Comparison of ENCODE assay signal across 9 cellular contexts in genomic region chr2:224952942-224953657, GRCh38.
DNase-seq lines count a peak whose midpoint lies in the region; ATAC-seq and TF ChIP-seq lines count a peak whose summit lies in the region.
"Had no signal": no experiment of that assay in that cellular context is flagged by ENCODE, and none has a peak within 500 bp of the region (broad histone marks: within the 10 kb centered on the region; RNA-seq: fewer than 3 reads in every experiment).

No MANE protein-coding gene starts in this region.

- H3K27ac Mint-ChIP-seq in activated CD4-positive, alpha-beta T cell treated with anti-CD3 and anti-CD28 coated beads for 36 hours, result peak overlapping the region; percentile 91

- H3K9me2 ChIP-seq in hepatocyte (replicated peaks; ENCODE audit: insufficient read depth), result no peaks in the 10 kb centered on the region

- no peak for TF ChIP-seq CTCF in NB4 (IDR thresholded peaks at IDR 0.05; ENCODE audit: low read depth, low read length)
- TF ChIP-seq CTCF in heart right ventricle (IDR thresholded peaks at IDR 0.05), result no peak
- no peak for TF ChIP-seq CTCF in hepatocyte (IDR thresholded peaks at IDR 0.05; ENCODE audit: poor library complexity)

- no peak overlapping the region for H3K4me2 ChIP-seq in hepatocyte

- peak overlapping the region; percentile 38 for H3K4me3 Mint-ChIP-seq in activated CD4-positive, alpha-beta T cell treated with anti-CD3 and anti-CD28 coated beads for 36 hours

- CTCF ChIA-PET in activated CD4-positive, alpha-beta T cell treated with anti-CD3 and anti-CD28 coated beads for 36 hours (lab: Charles Lee), result no interaction called here

- DNase-seq in activated CD4-positive, alpha-beta T cell treated with anti-CD3 and anti-CD28 coated beads for 36 hours, result peak; percentile 49
- no peak for DNase-seq in activated CD4-positive, alpha-beta T cell treated with anti-CD3 and anti-CD28 coated beads for 1 hour
- peak; percentile 90 for DNase-seq in NB4 (ENCODE audit: low read depth)
- no peak for DNase-seq in heart right ventricle
- DNase-seq in stimulated activated CD4-positive, alpha-beta T cell treated with anti-CD3 and anti-CD28 coated beads, Interleukin-2, amount 100 ng/mL, for 48 hours, result no peak
- no peak for DNase-seq in GOT3 (lab: John Stamatoyannopoulos, UW)
- DNase-seq in hepatocyte (ENCODE audit: low spot score), result no peak

- WGBS in heart right ventricle, 2 donors, result 77 to 79% methylated on average over 6 of the region's 6 CpGs
- WGBS in hepatocyte (ENCODE audit: low lambda C conversion rate, missing lambda C conversion rate), result 94% methylated on average over 6 of the region's 6 CpGs

- H3K27me3 Mint-ChIP-seq in activated CD4-positive, alpha-beta T cell treated with anti-CD3 and anti-CD28 coated beads for 36 hours, result no peaks in the 10 kb centered on the region

- H4K20me1 ChIP-seq in hepatocyte (ENCODE audit: insufficient read depth, poor library complexity, severe bottlenecking), result no peaks in the 10 kb centered on the region

- H3K4me1 ChIP-seq in heart right ventricle (peaks cover 0 to 57% (median 0%) of the 10 kb centered on the region in 9 donors), hepatocyte (ENCODE audit: insufficient read depth) (peaks cover 4% of the 10 kb centered on the region)

- no peaks in the 10 kb centered on the region for H3K79me2 ChIP-seq in hepatocyte

- POLR2A ChIA-PET in activated CD4-positive, alpha-beta T cell treated with anti-CD3 and anti-CD28 coated beads for 36 hours (lab: Charles Lee), result interaction anchor here (0.5 to 1.0 kb wide), 3 partner anchors 9 to 623 kb away, joined by 4 to 5 read pairs (median 4); no protein-coding TSS in a partner anchor

- H3K4me1 Mint-ChIP-seq in activated CD4-positive, alpha-beta T cell treated with anti-CD3 and anti-CD28 coated beads for 36 hours, result peaks cover 88% of the 10 kb centered on the region

- H3K36me3 Mint-ChIP-seq in activated CD4-positive, alpha-beta T cell treated with anti-CD3 and anti-CD28 coated beads for 36 hours (ENCODE audit: low read depth), result peaks cover 34% of the 10 kb centered on the region

- H2AFZ ChIP-seq in hepatocyte, result no peak overlapping the region

- ATAC-seq in activated CD4-positive, alpha-beta T cell treated with anti-CD3 and anti-CD28 coated beads for 36 hours, result peak; percentile 72
- ATAC-seq in HG02678 (IDR thresholded peaks at IDR 0.05; ENCODE audit: unreplicated experiment), result peak; percentile 56
- peak in 6 of 8 donors; percentile 29 to 70 (median 54) for ATAC-seq in heart right ventricle

- no peak overlapping the region for H3K4me3 ChIP-seq in NB4 (ENCODE audit: low read depth, low read length)
- no peak overlapping the region for H3K4me3 ChIP-seq in heart right ventricle
- no peak overlapping the region for H3K4me3 ChIP-seq in hepatocyte
- H3K4me3 ChIP-seq: SK-N-MC had no signal

- no peaks in the 10 kb centered on the region for H3K36me3 ChIP-seq in heart right ventricle
- H3K36me3 ChIP-seq in hepatocyte (replicated peaks; ENCODE audit: insufficient read depth, low read depth), result no peaks in the 10 kb centered on the region

- H3K9me3 ChIP-seq in heart right ventricle (peaks cover 0 to 2% (median 0%) of the 10 kb centered on the region in 11 donors), hepatocyte (ENCODE audit: low read depth) (no peaks in the 10 kb centered on the region)

- intact Hi-C loops in activated CD4-positive, alpha-beta T cell treated with anti-CD3 and anti-CD28 coated beads for 36 hours (cut with DNase I, micrococcal nuclease), result no loop called here
- intact Hi-C loops in heart right ventricle (cut with DNase I), result no loop called here

- H3K27me3 ChIP-seq in heart right ventricle (no peaks in the 10 kb centered on the region), hepatocyte (no peaks in the 10 kb centered on the region)

- no peaks in the 10 kb centered on the region for H3K9me3 Mint-ChIP-seq in activated CD4-positive, alpha-beta T cell treated with anti-CD3 and anti-CD28 coated beads for 36 hours (ENCODE audit: low read depth)

- peak overlapping the region in 1 of 10 donors; percentile 52 for H3K27ac ChIP-seq in heart right ventricle
- H3K27ac ChIP-seq in hepatocyte, result no peak overlapping the region
- H3K27ac ChIP-seq: SK-N-MC had no signal

- no peak for TF ChIP-seq POLR2A in NB4 (IDR thresholded peaks at IDR 0.05; ENCODE audit: extremely low read depth, insufficient read length)

Comparison
In these comparisons a context has a peak if more than half of its experiments do, and no peak if none do; other contexts are left out.
1. DNase-seq: peak in activated CD4-positive, alpha-beta T cell treated with anti-CD3 and anti-CD28 coated beads for 36 hours (single experiment) and NB4 (single experiment); none in activated CD4-positive, alpha-beta T cell treated with anti-CD3 and anti-CD28 coated beads for 1 hour (single experiment), heart right ventricle (0 of 2), stimulated activated CD4-positive, alpha-beta T cell treated with anti-CD3 and anti-CD28 coated beads, Interleukin-2, amount 100 ng/mL, for 48 hours (0 of 2), GOT3 (single experiment) and hepatocyte (single experiment).
2. Peak in every context shown above with its lines, with median percentiles within 50 percentile points of each other: ATAC-seq.